8 cellular contexts compared by ENCODE assay signal in genomic region chr19:1039646-1040475, GRCh38. TPM values are rescaled to one million over a fixed set of nuclear protein-coding genes. Genes with fewer than 3 reads are reported as not detected.
DNase-seq lines count a peak whose midpoint lies in the region; ATAC-seq and TF ChIP-seq lines count a peak whose summit lies in the region.

Gene ABCA7 (plus strand): TSS chr19:1040107. CDS start chr19:1041362, 1,255 bp downstream.

- DNase-seq in DMS 273 (lab: John Stamatoyannopoulos, UW; ENCODE audit: unreplicated experiment) = peak; percentile 99
- peak; percentile 96 for DNase-seq in OCI-M1 (lab: John Stamatoyannopoulos, UW)
- DNase-seq in activated T-cell treated with anti-CD3 and anti-CD28 coated beads for 1 hour (ENCODE audit: low read depth) = peak; percentile 99
- peak; percentile 99 for DNase-seq in epithelial cell of esophagus (ENCODE audit: low read depth)
- peak; percentile 98 to 100 for DNase-seq in stimulated activated CD8-positive, alpha-beta memory T cell treated with anti-CD3 and anti-CD28 coated beads, Interleukin-2, amount 100 ng/mL, for 48 hours (ENCODE audit: low read depth in 2 of 2)

- H3K27me3 Mint-ChIP-seq in IgD-negative memory B cell = no peaks in the 10 kb centered on the region

- peaks cover 0 to 2% (median 0%) of the 10 kb centered on the region in 3 donors for H3K9me3 Mint-ChIP-seq in IgD-negative memory B cell

- H3K27me3 ChIP-seq in mononuclear cell (ENCODE audit: insufficient read depth, low read length) = no peaks in the 10 kb centered on the region

- H3K4me3 ChIP-seq in epithelial cell of esophagus (ENCODE audit: low read length) (peak within 1 kb of the TSS; percentile 75), mononuclear cell (ENCODE audit: low read length) (peak within 1 kb of the TSS; percentile 89)

- H3K4me3 Mint-ChIP-seq in IgD-negative memory B cell = peak within 1 kb of the TSS; percentile 93 to 99 (median 98)

- H3K36me3 Mint-ChIP-seq in IgD-negative memory B cell = peaks cover 2% of the 10 kb centered on the region

- H3K4me1 ChIP-seq in mononuclear cell (ENCODE audit: insufficient read depth, low read length) = peaks cover 63% of the 10 kb centered on the region

- peak within 1 kb of the TSS; percentile 99 to 100 (median 99) for H3K27ac Mint-ChIP-seq in IgD-negative memory B cell

- TF ChIP-seq CTCF in epithelial cell of esophagus (IDR thresholded peaks at IDR 0.05; ENCODE audit: insufficient read depth, low read depth, low read length, missing control alignments) = no peak

- peaks cover 22 to 33% (median 24%) of the 10 kb centered on the region in 3 donors for H3K4me1 Mint-ChIP-seq in IgD-negative memory B cell

- peak; percentile 66 for ATAC-seq in GM21529 (IDR thresholded peaks at IDR 0.05; ENCODE audit: unreplicated experiment)

- no peaks in the 10 kb centered on the region for H3K9me3 ChIP-seq in mononuclear cell (ENCODE audit: low read depth, low read length)

RNA-seq across cellular contexts. Expression of gene ABCA7, which starts in this region (rescaled TPM):
- 21.4 TPM for polyA plus RNA-seq in IgD-negative memory B cell
- 28.2 TPM for total RNA-seq in mononuclear cell

Comparison
In these comparisons a context has a peak if more than half of its experiments do, and no peak if none do; other contexts are left out.
1. Peak in every context shown above with its lines: DNase-seq, ATAC-seq and H3K4me3 ChIP-seq.